Comparison of ENCODE assay signal across 1 cellular context in the genomic region with DNA sequence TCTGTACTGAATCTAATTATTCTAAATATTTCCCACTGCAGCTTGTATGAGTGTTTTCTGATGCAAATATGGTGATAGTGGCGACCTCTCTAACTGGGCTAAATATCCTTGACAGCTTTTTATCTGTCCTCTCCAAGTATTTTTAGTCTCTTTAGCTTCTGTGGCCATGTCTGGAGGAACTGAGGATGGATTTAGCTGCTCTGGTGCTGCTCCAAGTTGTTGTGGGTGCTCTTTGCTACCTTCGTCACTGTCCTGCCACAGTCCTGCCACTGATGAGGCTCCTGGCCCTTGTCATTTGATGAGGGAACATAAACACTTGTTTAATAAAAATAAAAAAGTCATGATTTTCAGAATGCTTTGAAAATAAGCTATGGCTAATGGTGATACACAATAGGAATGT.
TF ChIP-seq lines count a peak whose summit lies in the region.

No MANE protein-coding gene starts in this region.

TF ChIP-seq in GM12891, 5 proteins besides CTCF, POLR2A, EP300 and RAD21:
- TF ChIP-seq TAF1 (IDR thresholded peaks at IDR 0.05; ENCODE audit: low read depth, low read length): no peak
- no peak for TF ChIP-seq PAX5 (IDR thresholded peaks at IDR 0.05; ENCODE audit: insufficient read depth, low read length, severe bottlenecking)
- no peak for TF ChIP-seq POLR2AphosphoS5 (IDR thresholded peaks at IDR 0.05; ENCODE audit: low read depth, low read length)
- TF ChIP-seq POU2F2 (IDR thresholded peaks at IDR 0.05; ENCODE audit: low read depth, low read length): no peak
- TF ChIP-seq SPI1 (IDR thresholded peaks at IDR 0.05; ENCODE audit: low read depth, low read length): no peak
